8 cellular contexts compared by ENCODE assay signal in genomic region chr6:26234421-26235239, GRCh38.
DNase-seq lines count a peak whose midpoint lies in the region; ATAC-seq, FAIRE-seq and TF ChIP-seq lines count a peak whose summit lies in the region.

No MANE protein-coding gene starts in this region.

- H3K9ac ChIP-seq in mucosa of rectum (ENCODE audit: low read depth in 1 of 2, low read length in 2 of 2), result peak overlapping the region; percentile 83 to 97

- ATAC-seq in GM18505 (IDR thresholded peaks at IDR 0.05; ENCODE audit: unreplicated experiment), result peak; percentile 38
- ATAC-seq in HG02938 (IDR thresholded peaks at IDR 0.05; ENCODE audit: unreplicated experiment), result peak; percentile 40

- H3K36me3 Mint-ChIP-seq in activated CD4-positive, alpha-beta memory T cell treated with anti-CD3 and anti-CD28 coated beads for 36 hours, result peaks cover 15% of the 10 kb centered on the region

- H3K9me3 Mint-ChIP-seq in activated CD4-positive, alpha-beta memory T cell treated with anti-CD3 and anti-CD28 coated beads for 36 hours, result peaks cover 2% of the 10 kb centered on the region

- H3K36me3 ChIP-seq in mucosa of rectum (ENCODE audit: control insufficient read depth in 2 of 2, insufficient read depth in 2 of 2, low read length in 2 of 2) (no peaks in the 10 kb centered on the region), stomach (no peaks in the 10 kb centered on the region)

- H3K4me1 Mint-ChIP-seq in activated CD4-positive, alpha-beta memory T cell treated with anti-CD3 and anti-CD28 coated beads for 36 hours (ENCODE audit: low read depth), result peaks cover 29% of the 10 kb centered on the region

- TF ChIP-seq CTCF in stomach (IDR thresholded peaks at IDR 0.05), result no peak

- intact Hi-C loops in activated CD4-positive, alpha-beta memory T cell treated with anti-CD3 and anti-CD28 coated beads for 36 hours (cut with micrococcal nuclease), result loop anchor here (1.0 to 5.0 kb wide), 6 partner anchors 16 to 77 kb away; a partner anchor contains a TSS
- intact Hi-C loops in stomach (cut with DNase I; ENCODE audit: low total_unique reads), result no loop called here

- no peaks in the 10 kb centered on the region for H3K9me3 ChIP-seq in mucosa of rectum (ENCODE audit: control insufficient read depth in 2 of 2, low read length in 2 of 2)
- peaks cover 0 to 3% (median 0%) of the 10 kb centered on the region in 4 donors for H3K9me3 ChIP-seq in stomach

- peak overlapping the region; percentile 92 to 94 for H3K27ac ChIP-seq in mucosa of rectum (ENCODE audit: low read depth in 2 of 2, low read length in 2 of 2)
- H3K27ac ChIP-seq in stomach, result peak overlapping the region; percentile 84 to 91 (median 88)

- H3K4me1 ChIP-seq in mucosa of rectum (ENCODE audit: control insufficient read depth in 2 of 2, insufficient read depth in 2 of 2, low read length in 2 of 2) (peaks cover 0 to 17% of the 10 kb centered on the region in 2 donors), stomach (peaks cover 8 to 28% (median 20%) of the 10 kb centered on the region in 4 donors)

- 0 to 2% (median 1%) methylated on average over 34 of the region's 34 CpGs for WGBS in stomach, 5 donors

- CTCF ChIA-PET in activated CD4-positive, alpha-beta memory T cell treated with anti-CD3 and anti-CD28 coated beads for 36 hours (lab: Charles Lee), result interaction anchor here (0.9 to 2.8 kb wide), 11 partner anchors 9 to 208 kb away, joined by 3 to 21 read pairs (median 5); a partner anchor contains a TSS

- peak overlapping the region; percentile 99 for H3K27ac Mint-ChIP-seq in activated CD4-positive, alpha-beta memory T cell treated with anti-CD3 and anti-CD28 coated beads for 36 hours

- peak; percentile 75 for TF ChIP-seq POLR2A in GM18505 (IDR thresholded peaks at IDR 0.05; ENCODE audit: borderline replicate concordance, extremely low read depth, insufficient read depth, insufficient read length)
- TF ChIP-seq POLR2A in stomach (IDR thresholded peaks at IDR 0.05), result peak in 2 of 4 donors; percentile 32 to 81

- POLR2A ChIA-PET in activated CD4-positive, alpha-beta memory T cell treated with anti-CD3 and anti-CD28 coated beads for 36 hours (lab: Charles Lee), result interaction anchor here (0.7 to 7.1 kb wide), 39 partner anchors 9 to 1658 kb away, joined by 3 to 219 read pairs (median 5); a partner anchor contains a TSS

- no peak for TF ChIP-seq EP300 in stomach (IDR thresholded peaks at IDR 0.05)

- peaks cover 12% of the 10 kb centered on the region for H3K27me3 Mint-ChIP-seq in activated CD4-positive, alpha-beta memory T cell treated with anti-CD3 and anti-CD28 coated beads for 36 hours

- peak overlapping the region; percentile 82 for H3K4me3 Mint-ChIP-seq in activated CD4-positive, alpha-beta memory T cell treated with anti-CD3 and anti-CD28 coated beads for 36 hours

- H3K4me3 ChIP-seq in mucosa of rectum (ENCODE audit: low read length in 2 of 2) (peak overlapping the region; percentile 76 to 89), stomach (peak overlapping the region; percentile 47 to 58 (median 50))

- FAIRE-seq in endometrium (lab: Jason Lieb, UNC), result peak; percentile 23

- H3K27me3 ChIP-seq in mucosa of rectum (ENCODE audit: control insufficient read depth in 2 of 2, insufficient read depth in 2 of 2, low read length in 2 of 2) (no peaks in the 10 kb centered on the region), stomach (peaks cover 4 to 98% (median 30%) of the 10 kb centered on the region in 3 donors)

- DNase-seq in A172 (ENCODE audit: low spot score) (peak; percentile 80), NCI-H446 treated with DMSO at 0.1 percent for 48 hours (lab: John Stamatoyannopoulos, UW) (peak; percentile 7), stomach (peak; percentile 66)
- peak; percentile 85 for DNase-seq in activated CD4-positive, alpha-beta memory T cell treated with anti-CD3 and anti-CD28 coated beads for 36 hours

Comparison
In these comparisons a context has a peak if more than half of its experiments do, and no peak if none do; other contexts are left out.
1. Peak in every context shown above with its lines: DNase-seq, ATAC-seq, H3K4me3 ChIP-seq and H3K27ac ChIP-seq.
2. DNase-seq: peak in every context shown above with its lines; median percentile 85 in activated CD4-positive, alpha-beta memory T cell treated with anti-CD3 and anti-CD28 coated beads for 36 hours; 80 in A172; 66 in stomach; 7 in NCI-H446 treated with DMSO at 0.1 percent for 48 hours.